Comparison of ENCODE assay signal across 8 cellular contexts in the genomic region with DNA sequence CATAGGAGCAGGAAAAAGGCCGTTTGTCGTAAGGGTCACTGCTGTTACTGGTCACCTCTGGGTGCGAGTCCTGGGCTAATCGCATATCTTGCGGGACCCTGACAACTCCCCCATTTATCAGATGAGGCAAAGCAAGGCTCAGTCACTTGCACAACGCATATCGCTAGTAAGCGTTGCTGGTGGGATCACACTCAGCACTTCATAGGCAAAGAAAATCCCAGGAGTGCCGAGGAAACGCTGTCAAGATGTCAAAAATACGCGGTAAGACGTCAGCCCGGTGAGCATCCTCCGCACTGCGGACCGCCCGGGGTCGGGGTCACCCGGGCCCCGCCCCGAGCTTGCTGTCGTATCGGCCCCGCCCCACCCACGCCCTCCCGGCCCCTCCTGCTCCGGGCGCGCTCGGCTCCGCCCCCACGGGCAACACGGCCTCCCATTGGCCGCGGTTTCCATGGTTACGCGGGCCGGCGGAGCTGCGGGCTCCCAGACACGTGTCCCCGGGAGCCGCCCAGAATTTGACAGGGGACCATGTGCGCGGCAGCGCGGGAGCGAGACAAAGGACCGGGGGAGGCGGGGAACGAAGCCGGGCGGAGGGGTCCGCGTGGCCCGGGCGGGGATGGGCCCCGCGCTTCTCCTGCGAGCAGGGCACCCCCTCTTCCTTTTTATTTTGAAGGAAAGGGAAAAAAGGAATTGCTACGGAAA.
DNase-seq lines count a peak whose midpoint lies in the region; ATAC-seq and TF ChIP-seq lines count a peak whose summit lies in the region.

No MANE protein-coding gene starts in this region.

- H3K36me3 ChIP-seq in BE2C (no peaks in the 10 kb centered on the region), neuron (ENCODE audit: insufficient read depth, low read length) (no peaks in the 10 kb centered on the region)

- TF ChIP-seq CTCF in BE2C (IDR thresholded peaks at IDR 0.05; ENCODE audit: low read depth, low read length), result no peak

- H3K27me3 ChIP-seq in BE2C, result no peaks in the 10 kb centered on the region
- no peaks in the 10 kb centered on the region for H3K27me3 ChIP-seq in neuron (ENCODE audit: insufficient read depth, low read length)

- H2AFZ ChIP-seq in neuron (ENCODE audit: low read depth, low read length), result peak overlapping the region; percentile 54

- H3K4me1 ChIP-seq in BE2C, result 0 out of 2 replicates have a peak, but pooled peaks cover 3% of the 10 kb centered on the region
- peaks cover 3% of the 10 kb centered on the region for H3K4me1 ChIP-seq in neuron (ENCODE audit: insufficient read depth, low read length)

- H3K9me3 Mint-ChIP-seq in activated naive CD4-positive, alpha-beta T cell treated with anti-CD3 and anti-CD28 coated beads for 36 hours, result no peaks in the 10 kb centered on the region

- H3K4me1 Mint-ChIP-seq in activated naive CD4-positive, alpha-beta T cell treated with anti-CD3 and anti-CD28 coated beads for 36 hours (ENCODE audit: low read depth), result peaks cover 28% of the 10 kb centered on the region

- intact Hi-C loops in activated naive CD4-positive, alpha-beta T cell treated with anti-CD3 and anti-CD28 coated beads for 36 hours (cut with micrococcal nuclease), result loop anchor here (1.0 kb wide), 2 partner anchors 12 to 22 kb away; no protein-coding TSS in a partner anchor

- no peak overlapping the region for H3K27ac Mint-ChIP-seq in activated naive CD4-positive, alpha-beta T cell treated with anti-CD3 and anti-CD28 coated beads for 36 hours

- no peaks in the 10 kb centered on the region for H3K36me3 Mint-ChIP-seq in activated naive CD4-positive, alpha-beta T cell treated with anti-CD3 and anti-CD28 coated beads for 36 hours (ENCODE audit: low read depth)

- H3K9me3 ChIP-seq in BE2C (peaks cover 9% of the 10 kb centered on the region), neuron (ENCODE audit: low read length) (peaks cover 2% of the 10 kb centered on the region)

- H3K27me3 Mint-ChIP-seq in activated naive CD4-positive, alpha-beta T cell treated with anti-CD3 and anti-CD28 coated beads for 36 hours (ENCODE audit: low read depth), result peaks cover 3% of the 10 kb centered on the region

- peak overlapping the region; percentile 57 for H3K4me3 Mint-ChIP-seq in activated naive CD4-positive, alpha-beta T cell treated with anti-CD3 and anti-CD28 coated beads for 36 hours

- CTCF ChIA-PET in HEK293T (lab: Yijun Ruan, JAX), result interaction anchor here (0.6 to 0.9 kb wide), 2 partner anchors 9 to 60 kb away, joined by 3 to 4 read pairs; no protein-coding TSS in a partner anchor
- CTCF ChIA-PET in activated naive CD4-positive, alpha-beta T cell treated with anti-CD3 and anti-CD28 coated beads for 36 hours (lab: Charles Lee), result interaction anchor here (0.6 kb wide), 1 partner anchor 236 kb away, joined by 3 read pairs; no protein-coding TSS in a partner anchor

- H3K4me3 ChIP-seq in BE2C (ENCODE audit: low read depth, low read length) (no peak overlapping the region), neuron (ENCODE audit: low read length) (no peak overlapping the region)

- peak; percentile 94 for ATAC-seq in stimulated activated naive CD8-positive, alpha-beta T cell treated with anti-CD3 and anti-CD28 coated beads, Interleukin-15, Interleukin-2, amounts not matched to agents 100 U/mL and 50 U/mL, for 24 hours
- no peak for ATAC-seq in HG03571 (IDR thresholded peaks at IDR 0.05; ENCODE audit: unreplicated experiment)

- POLR2A ChIA-PET in HEK293T (lab: Yijun Ruan, JAX), result no interaction called here

- DNase-seq in BE2C (peak; percentile 98), HEK293T (ENCODE audit: extremely low spot score) (peak; percentile 99), RPMI7951 (ENCODE audit: low read depth) (peak; percentile 80), foreskin melanocyte (peak; percentile 73)
- DNase-seq in activated naive CD4-positive, alpha-beta T cell treated with anti-CD3 and anti-CD28 coated beads for 36 hours, result peak; percentile 90
- peak; percentile 93 for DNase-seq in stimulated activated naive CD8-positive, alpha-beta T cell treated with anti-CD3 and anti-CD28 coated beads, Interleukin-15, Interleukin-2, amounts not matched to agents 100 U/mL and 50 U/mL, for 24 hours

TF ChIP-seq in HEK293T, 16 proteins besides CTCF, POLR2A, EP300 and RAD21:
- TF ChIP-seq NFRKB (IDR thresholded peaks at IDR 0.05) (no peak), LEF1 (IDR thresholded peaks at IDR 0.05; ENCODE audit: borderline replicate concordance) (no peak), L3MBTL2 (conservative IDR thresholded peaks at IDR 0.05) (peak; percentile 96)
